In the genomic region with DNA sequence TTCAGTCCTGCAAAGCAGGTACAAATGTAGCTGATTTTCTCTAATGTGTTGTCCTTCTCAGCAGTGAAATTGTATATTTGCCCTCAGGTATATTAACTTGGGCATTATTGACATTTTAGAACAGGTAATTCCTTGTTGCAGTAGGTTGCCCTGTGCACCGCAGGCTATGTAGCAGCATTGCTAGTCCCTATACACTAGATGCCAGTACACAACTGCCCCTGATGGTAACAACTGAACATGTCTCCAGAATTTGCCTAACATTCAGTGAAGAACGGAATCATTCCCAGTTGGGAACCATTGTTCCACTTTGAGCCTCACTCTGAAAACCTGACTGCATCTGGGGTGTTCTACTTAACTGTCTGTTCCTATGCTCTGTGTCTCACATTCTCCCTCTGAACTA, we compare ENCODE assay signal across 2 cellular contexts.
TF ChIP-seq lines count a peak whose summit lies in the region.

No MANE protein-coding gene starts in this region.

TF ChIP-seq in IMR-90, 13 proteins besides CTCF, POLR2A, EP300 and RAD21:
- TF ChIP-seq MAFK (IDR thresholded peaks at IDR 0.05; ENCODE audit: low read depth, low read length) (no peak), CHD1 (IDR thresholded peaks at IDR 0.05; ENCODE audit: low read depth, low read length) (no peak), RCOR1 (IDR thresholded peaks at IDR 0.05; ENCODE audit: insufficient replicate concordance, low read length) (no peak), SMC3 (IDR thresholded peaks at IDR 0.05; ENCODE audit: low read depth, low read length) (no peak), CEBPB (IDR thresholded peaks at IDR 0.05; ENCODE audit: low read depth, low read length) (no peak), MXI1 (IDR thresholded peaks at IDR 0.05; ENCODE audit: borderline replicate concordance, low read depth, low read length) (no peak), NFE2L2 (IDR thresholded peaks at IDR 0.05; ENCODE audit: low read depth, low read length) (no peak), FOS (IDR thresholded peaks at IDR 0.05; ENCODE audit: low read depth, low read length) (no peak)
- TF ChIP-seq, protein P1, sequence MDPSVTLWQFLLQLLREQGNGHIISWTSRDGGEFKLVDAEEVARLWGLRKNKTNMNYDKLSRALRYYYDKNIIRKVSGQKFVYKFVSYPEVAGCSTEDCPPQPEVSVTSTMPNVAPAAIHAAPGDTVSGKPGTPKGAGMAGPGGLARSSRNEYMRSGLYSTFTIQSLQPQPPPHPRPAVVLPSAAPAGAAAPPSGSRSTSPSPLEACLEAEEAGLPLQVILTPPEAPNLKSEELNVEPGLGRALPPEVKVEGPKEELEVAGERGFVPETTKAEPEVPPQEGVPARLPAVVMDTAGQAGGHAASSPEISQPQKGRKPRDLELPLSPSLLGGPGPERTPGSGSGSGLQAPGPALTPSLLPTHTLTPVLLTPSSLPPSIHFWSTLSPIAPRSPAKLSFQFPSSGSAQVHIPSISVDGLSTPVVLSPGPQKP (IDR thresholded peaks at IDR 0.05; ENCODE audit: borderline replicate concordance, low read depth, low read length), result no peak
- TF ChIP-seq, protein P2, sequence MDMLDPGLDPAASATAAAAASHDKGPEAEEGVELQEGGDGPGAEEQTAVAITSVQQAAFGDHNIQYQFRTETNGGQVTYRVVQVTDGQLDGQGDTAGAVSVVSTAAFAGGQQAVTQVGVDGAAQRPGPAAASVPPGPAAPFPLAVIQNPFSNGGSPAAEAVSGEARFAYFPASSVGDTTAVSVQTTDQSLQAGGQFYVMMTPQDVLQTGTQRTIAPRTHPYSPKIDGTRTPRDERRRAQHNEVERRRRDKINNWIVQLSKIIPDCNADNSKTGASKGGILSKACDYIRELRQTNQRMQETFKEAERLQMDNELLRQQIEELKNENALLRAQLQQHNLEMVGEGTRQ (IDR thresholded peaks at IDR 0.05; ENCODE audit: low read depth, low read length), result no peak
TF ChIP-seq in IMR-90: peak in this region for 0.

TF ChIP-seq in K562, 482 proteins besides CTCF, POLR2A, EP300 and RAD21:
- TF ChIP-seq BCL6 (CRISPR knock-in tag; IDR thresholded peaks at IDR 0.05) (no peak), SMARCE1 (IDR thresholded peaks at IDR 0.05) (no peak), TCF15 (CRISPR knock-in tag; IDR thresholded peaks at IDR 0.05) (no peak), EP400 (IDR thresholded peaks at IDR 0.05) (no peak), TGIF2 (CRISPR knock-in tag; IDR thresholded peaks at IDR 0.05) (no peak), IRF2 (CRISPR knock-in tag; IDR thresholded peaks at IDR 0.05) (no peak), SMARCA5 (IDR thresholded peaks at IDR 0.05) (no peak), NR2C2 (CRISPR knock-in tag; IDR thresholded peaks at IDR 0.05) (no peak), NR2C2 (tag; IDR thresholded peaks at IDR 0.05) (no peak), SIN3A (IDR thresholded peaks at IDR 0.05; ENCODE audit: borderline replicate concordance in 2 of 2, control insufficient read depth in 1 of 2, low read depth in 2 of 2, low read length in 2 of 2) (no peak), ZNF146 (CRISPR knock-in tag; IDR thresholded peaks at IDR 0.05; ENCODE audit: unreplicated experiment) (no peak), RAD51 (IDR thresholded peaks at IDR 0.05; ENCODE audit: borderline replicate concordance, low read depth) (no peak), HSF4 (CRISPR knock-in tag; IDR thresholded peaks at IDR 0.05; ENCODE audit: borderline replicate concordance) (no peak), ZNF324 (CRISPR knock-in tag; IDR thresholded peaks at IDR 0.05) (no peak), NCOA4 (IDR thresholded peaks at IDR 0.05; ENCODE audit: partially characterized antibody) (no peak)
- TF ChIP-seq, protein P3, sequence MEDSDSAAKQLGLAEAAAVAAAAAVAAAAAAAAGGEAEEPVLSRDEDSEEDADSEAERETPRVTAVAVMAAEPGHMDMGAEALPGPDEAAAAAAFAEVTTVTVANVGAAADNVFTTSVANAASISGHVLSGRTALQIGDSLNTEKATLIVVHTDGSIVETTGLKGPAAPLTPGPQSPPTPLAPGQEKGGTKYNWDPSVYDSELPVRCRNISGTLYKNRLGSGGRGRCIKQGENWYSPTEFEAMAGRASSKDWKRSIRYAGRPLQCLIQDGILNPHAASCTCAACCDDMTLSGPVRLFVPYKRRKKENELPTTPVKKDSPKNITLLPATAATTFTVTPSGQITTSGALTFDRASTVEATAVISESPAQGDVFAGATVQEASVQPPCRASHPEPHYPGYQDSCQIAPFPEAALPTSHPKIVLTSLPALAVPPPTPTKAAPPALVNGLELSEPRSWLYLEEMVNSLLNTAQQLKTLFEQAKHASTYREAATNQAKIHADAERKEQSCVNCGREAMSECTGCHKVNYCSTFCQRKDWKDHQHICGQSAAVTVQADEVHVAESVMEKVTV (CRISPR knock-in tag; IDR thresholded peaks at IDR 0.05), result no peak
